ENCODE assay signal across 1 cellular context in the genomic region with DNA sequence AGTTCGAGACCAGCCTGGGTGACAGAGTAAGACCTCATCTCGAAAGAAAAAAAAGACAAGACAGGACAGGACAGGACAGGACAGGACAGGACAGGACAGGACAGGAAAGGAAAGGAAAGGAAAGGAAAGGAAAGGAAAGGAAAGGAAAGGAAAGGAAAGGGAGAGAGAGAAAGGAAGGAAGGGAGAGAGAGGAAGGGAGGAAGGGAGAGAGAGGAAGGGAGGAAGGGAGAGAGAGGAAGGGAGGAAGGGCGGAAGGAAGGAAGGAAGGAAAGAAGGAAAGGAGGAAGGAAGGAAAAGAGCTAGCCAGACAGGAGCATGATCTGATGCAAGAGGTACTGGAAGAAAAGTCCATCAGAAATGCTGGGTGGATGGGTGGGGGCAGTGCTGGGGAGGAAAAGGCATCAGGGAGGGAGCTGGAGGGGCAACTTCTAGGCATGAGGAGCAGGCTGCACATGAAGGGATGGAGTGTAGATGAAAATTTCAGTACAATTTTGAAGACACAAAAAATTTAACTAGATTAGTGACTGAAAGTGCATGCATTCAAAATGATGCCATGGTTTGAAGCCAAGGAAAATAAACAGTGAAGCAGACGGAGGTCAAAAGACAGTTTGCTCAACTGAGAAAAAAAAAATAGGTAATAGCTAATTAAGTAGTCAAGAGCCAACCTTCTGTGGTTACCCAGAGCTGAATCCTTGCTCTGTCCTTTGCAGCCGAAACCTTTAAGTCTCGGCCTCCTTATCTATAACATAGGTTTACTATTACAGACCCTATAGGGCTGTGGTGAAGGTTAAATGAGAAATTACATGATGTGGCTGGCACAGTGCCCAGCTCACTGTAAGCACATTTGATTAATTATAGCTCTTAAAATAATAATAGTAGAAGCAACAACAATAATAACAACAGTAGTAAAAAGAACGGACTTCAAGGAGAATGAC.
TF ChIP-seq lines count a peak whose summit lies in the region.

No MANE protein-coding gene starts in this region.

TF ChIP-seq in SK-N-SH, 30 proteins besides CTCF, POLR2A, EP300 and RAD21:
- TF ChIP-seq TAF1 (IDR thresholded peaks at IDR 0.05; ENCODE audit: borderline replicate concordance, low read depth, low read length) = no peak
TF ChIP-seq in SK-N-SH: peak in this region for 0.
